13 cellular contexts compared by ENCODE assay signal in the genomic region with DNA sequence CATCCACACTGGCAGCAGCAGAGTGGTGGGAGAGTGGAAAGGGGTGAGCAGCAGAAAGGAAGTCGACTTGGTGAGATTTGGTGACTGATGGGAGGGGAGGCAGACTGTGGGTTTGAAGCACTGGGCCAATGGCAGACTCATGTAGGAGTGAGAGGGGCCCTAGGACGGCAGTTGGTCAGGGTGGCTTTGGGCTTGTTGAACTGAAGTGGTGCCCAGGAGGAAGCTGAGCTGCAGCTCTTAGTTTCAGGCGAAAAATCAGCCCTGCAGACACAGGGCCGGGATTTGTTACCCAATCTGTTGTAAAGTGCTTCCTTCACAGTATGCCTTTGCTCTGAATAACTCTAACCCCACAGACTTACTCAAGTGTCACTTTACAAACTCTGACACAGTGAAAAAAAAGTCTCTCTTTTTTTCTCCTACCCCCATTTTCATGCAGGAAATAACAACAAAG.
DNase-seq lines count a peak whose midpoint lies in the region; ATAC-seq, FAIRE-seq and TF ChIP-seq lines count a peak whose summit lies in the region.
"Had no signal": no experiment of that assay in that cellular context is flagged by ENCODE, and none has a peak within 500 bp of the region (broad histone marks: within the 10 kb centered on the region; RNA-seq: fewer than 3 reads in every experiment).

No MANE protein-coding gene starts in this region.

- BruUV-seq in HepG2 (replicated peaks; lab: Mats Ljungman, UMichigan) = no TSS peak

- TF ChIP-seq EP300 in HepG2 (IDR thresholded peaks at IDR 0.05; ENCODE audit: low read depth in 2 of 2, low read length in 2 of 2) (no peak), HepG2 (CRISPR knock-in tag; IDR thresholded peaks at IDR 0.05; ENCODE audit: borderline replicate concordance) (no peak)

- ATAC-seq in HepG2 (peak; percentile 49), right lobe of liver (no peak), WTC11 (peak; percentile 32)

- H2AFZ ChIP-seq in HepG2 (ENCODE audit: low read length) = no peak overlapping the region

- H3K9ac ChIP-seq in HepG2 (ENCODE audit: insufficient read depth, low read depth, low read length) = no peak overlapping the region

- intact Hi-C loops in HepG2 (cut with micrococcal nuclease; ENCODE audit: unreplicated experiment) (no loop called here), right lobe of liver (cut with DNase I) (no loop called here)

- H4K20me1 ChIP-seq in HepG2 (ENCODE audit: insufficient read depth, low read length) = no peaks in the 10 kb centered on the region

- DNase-seq in HepG2 (ENCODE audit: low spot score) = no peak
- DNase-seq in right lobe of liver = no peak
- DNase-seq in WTC11 (ENCODE audit: low spot score) = no peak
- peak in 1 of 2 experiments; percentile 1 for DNase-seq in mesothelial cell of epicardium (ENCODE audit: low spot score in 2 of 2, unreplicated experiment in 2 of 2)
- no peak for DNase-seq in NCI-H1694 (lab: John Stamatoyannopoulos, UW)
- DNase-seq in activated CD8-positive, alpha-beta memory T cell treated with anti-CD3 and anti-CD28 coated beads, Interleukin-2, amount 50 U/mL, for 4 hours = no peak
- DNase-seq in NCI-H2196 treated with DMSO at 0.1 percent for 48 hours (lab: John Stamatoyannopoulos, UW; ENCODE audit: unreplicated experiment) = no peak
- DNase-seq in foreskin melanocyte = no peak
- DNase-seq: activated CD4-positive, alpha-beta T cell treated with anti-CD3 and anti-CD28 coated beads, Interleukin-2, amount 10 ng/mL, durations not matched to agents 7 days and 5 days; NCI-H748 treated with DMSO at 0.1 percent for 48 hours; SW 1271 had no signal

- H3K27ac ChIP-seq in HepG2 (ENCODE audit: extremely low read length, insufficient read depth, low read length) = no peak overlapping the region
- no peak overlapping the region for H3K27ac ChIP-seq in right lobe of liver

- H3K27me3 Mint-ChIP-seq in WTC11 (ENCODE audit: low read depth) (no peaks in the 10 kb centered on the region; the same call in 1 of the 2 replicates), mesothelial cell of epicardium (ENCODE audit: low read depth) (no peaks in the 10 kb centered on the region)

- TF ChIP-seq RAD21 in HepG2 (CRISPR knock-in tag; IDR thresholded peaks at IDR 0.05) = no peak

- H3K36me3 ChIP-seq in HepG2 (replicated peaks in 1 of 2; ENCODE audit: control insufficient read depth in 1 of 2, insufficient read depth in 2 of 2, low read length in 2 of 2) (no peaks in the 10 kb centered on the region), right lobe of liver (no peaks in the 10 kb centered on the region)

- POLR2A ChIA-PET in HepG2 (lab: Yijun Ruan, JAX) (interaction anchor here (0.9 kb wide), 1 partner anchor 385 kb away, joined by 3 read pairs; the partner anchor contains the start of gene NAPG), WTC11 (lab: Charles Lee) (no interaction called here)

- no peak overlapping the region; the same call in 1 of the 2 replicates for H3K4me3 Mint-ChIP-seq in WTC11
- no peak overlapping the region for H3K4me3 Mint-ChIP-seq in mesothelial cell of epicardium
- H3K4me3 Mint-ChIP-seq: activated CD4-positive, alpha-beta T cell treated with anti-CD3 and anti-CD28 coated beads, Interleukin-2, amount 10 ng/mL, durations not matched to agents 7 days and 5 days had no signal

- 33% methylated on average over 1 of the region's 4 CpGs for WGBS in HepG2 (ENCODE audit: low lambda C conversion rate)
- WGBS in right lobe of liver (ENCODE audit: insufficient coverage, low coverage, low lambda C conversion rate, missing lambda C conversion rate) = 43% methylated on average over 2 of the region's 4 CpGs

- no peaks in the 10 kb centered on the region for H3K9me3 Mint-ChIP-seq in WTC11
- no peaks in the 10 kb centered on the region for H3K9me3 Mint-ChIP-seq in mesothelial cell of epicardium
- H3K9me3 Mint-ChIP-seq: activated CD4-positive, alpha-beta T cell treated with anti-CD3 and anti-CD28 coated beads, Interleukin-2, amount 10 ng/mL, durations not matched to agents 7 days and 5 days had no signal

- peak overlapping the region in 1 of 3 experiments; percentile 42; a peak in 2 of 6 replicates for H3K4me3 ChIP-seq in HepG2 (replicated peaks in 1 of 3; ENCODE audit: insufficient read depth in 1 of 3, low read depth in 2 of 3, low read length in 3 of 3)
- H3K4me3 ChIP-seq in right lobe of liver = no peak overlapping the region
- H3K4me3 ChIP-seq: coronary artery had no signal

- H3K27ac Mint-ChIP-seq in WTC11 = peak overlapping the region; percentile 21
- peak overlapping the region; percentile 30 for H3K27ac Mint-ChIP-seq in mesothelial cell of epicardium
- H3K27ac Mint-ChIP-seq: activated CD4-positive, alpha-beta T cell treated with anti-CD3 and anti-CD28 coated beads, Interleukin-2, amount 10 ng/mL, durations not matched to agents 7 days and 5 days had no signal

- no peak for TF ChIP-seq POLR2A in HepG2 (IDR thresholded peaks at IDR 0.05; ENCODE audit: insufficient read depth in 1 of 2, low read depth in 2 of 2, low read length in 2 of 2)
- TF ChIP-seq POLR2A in right lobe of liver (IDR thresholded peaks at IDR 0.05) = no peak

- in situ Hi-C loops in HepG2 (cut with HindIII; ENCODE audit: extremely low pct_ligation_motif_present, low pct_unique_long_range_greater_than_20kb) = no loop called here

- peaks cover 0 to 4% of the 10 kb centered on the region in 2 experiments; a peak in 3 of 5 replicates for H3K27me3 ChIP-seq in HepG2 (ENCODE audit: control insufficient read depth in 1 of 2, insufficient read depth in 2 of 2, low read length in 2 of 2)
- no peaks in the 10 kb centered on the region for H3K27me3 ChIP-seq in right lobe of liver

- H3K4me1 ChIP-seq in HepG2 (ENCODE audit: insufficient read depth, low read length) (peaks cover 31% of the 10 kb centered on the region), right lobe of liver (no peaks in the 10 kb centered on the region)

- CTCF ChIA-PET in HepG2 (lab: Yijun Ruan, JAX; ENCODE audit: low intra/inter-chr PET ratio, low total read pairs) = no interaction called here
- CTCF ChIA-PET in WTC11 (lab: Charles Lee) = interaction anchor here (0.6 to 1.4 kb wide), 2 partner anchors 108 to 420 kb away, joined by 3 to 4 read pairs; no protein-coding TSS in a partner anchor

- no peaks in the 10 kb centered on the region for H3K9me3 ChIP-seq in HepG2 (ENCODE audit: low read length)
- no peaks in the 10 kb centered on the region for H3K9me3 ChIP-seq in right lobe of liver

- FAIRE-seq in HepG2 (lab: Jason Lieb, UNC) = no peak
- FAIRE-seq: H54 had no signal

- peak overlapping the region; percentile 65 for H3K4me2 ChIP-seq in HepG2 (ENCODE audit: low read depth, low read length)

- H3K79me2 ChIP-seq in HepG2 (ENCODE audit: insufficient read depth, low read length) = no peaks in the 10 kb centered on the region

- TF ChIP-seq CTCF in HepG2 (CRISPR knock-in tag; IDR thresholded peaks at IDR 0.05) (no peak), right lobe of liver (IDR thresholded peaks at IDR 0.05) (no peak), WTC11 (IDR thresholded peaks at IDR 0.05) (no peak), mesothelial cell of epicardium (IDR thresholded peaks at IDR 0.05; ENCODE audit: unreplicated experiment) (no peak)

- H3K36me3 Mint-ChIP-seq in WTC11 (no peaks in the 10 kb centered on the region), mesothelial cell of epicardium (no peaks in the 10 kb centered on the region)

- H3K4me1 Mint-ChIP-seq in WTC11 (peaks cover 35% of the 10 kb centered on the region), mesothelial cell of epicardium (peaks cover 35% of the 10 kb centered on the region)

TF ChIP-seq in HepG2, 621 proteins besides CTCF, POLR2A, EP300 and RAD21:
- TF ChIP-seq KDM6A (CRISPR knock-in tag; IDR thresholded peaks at IDR 0.05; ENCODE audit: low read depth) = no peak
- TF ChIP-seq, protein P1, sequence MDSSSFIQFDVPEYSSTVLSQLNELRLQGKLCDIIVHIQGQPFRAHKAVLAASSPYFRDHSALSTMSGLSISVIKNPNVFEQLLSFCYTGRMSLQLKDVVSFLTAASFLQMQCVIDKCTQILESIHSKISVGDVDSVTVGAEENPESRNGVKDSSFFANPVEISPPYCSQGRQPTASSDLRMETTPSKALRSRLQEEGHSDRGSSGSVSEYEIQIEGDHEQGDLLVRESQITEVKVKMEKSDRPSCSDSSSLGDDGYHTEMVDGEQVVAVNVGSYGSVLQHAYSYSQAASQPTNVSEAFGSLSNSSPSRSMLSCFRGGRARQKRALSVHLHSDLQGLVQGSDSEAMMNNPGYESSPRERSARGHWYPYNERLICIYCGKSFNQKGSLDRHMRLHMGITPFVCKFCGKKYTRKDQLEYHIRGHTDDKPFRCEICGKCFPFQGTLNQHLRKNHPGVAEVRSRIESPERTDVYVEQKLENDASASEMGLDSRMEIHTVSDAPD (CRISPR knock-in tag; IDR thresholded peaks at IDR 0.05) = no peak

TF ChIP-seq in WTC11, 78 proteins besides CTCF, POLR2A, EP300 and RAD21 (continues in another document):
- no peak for TF ChIP-seq PRDM15 (CRISPR knock-in tag; IDR thresholded peaks at IDR 0.05)

Comparison
In these comparisons a context has a peak if more than half of its experiments do, and no peak if none do; other contexts are left out.
1. ATAC-seq: peak in HepG2 (single experiment) and WTC11 (single experiment); none in right lobe of liver (0 of 4).